Comparison of ENCODE assay signal across 26 cellular contexts in genomic region chr15:70208332-70208731, GRCh38.
"Had no signal": no experiment of that assay in that cellular context is flagged by ENCODE, and none has a peak within 500 bp of the region (broad histone marks: within the 10 kb centered on the region; RNA-seq: fewer than 3 reads in every experiment).

No MANE protein-coding gene starts in this region.

- H3K27ac ChIP-seq: left lung, lower lobe of right lung, ovary, prostate gland, skin epidermis, tibial nerve, vagina had no signal

- H3K36me3 ChIP-seq: left lung, lower lobe of right lung, ovary, prostate gland, tibial nerve, vagina had no signal

- H3K4me1 ChIP-seq: prostate gland had no signal

- H3K4me3 ChIP-seq: left lung, lower lobe of right lung, mucosa of descending colon, ovary, prostate gland, skin epidermis, tibial nerve, vagina had no signal

- ATAC-seq: left colon; left lung; lower lobe of right lung; mucosa of descending colon; naive thymus-derived CD4-positive, alpha-beta T cell; natural killer cell treated with Interleukin-12 subunit alpha and Interleukin-12 subunit beta and Interleukin-15 and Interleukin-18, amount 100 ng/mL, for 72 hours; right cardiac atrium; sciatic nerve; stimulated activated memory B cell treated with anti-CD40 and anti-IgM and Interleukin-4, amounts not matched to agents 10 μg/mL and 1 μg/mL and 100 μg/mL, for 72 hours; stimulated activated naive CD8-positive, alpha-beta T cell treated with anti-CD3 and anti-CD28 coated beads, Interleukin-15, amount 100 ng/mL, for 72 hours had no signal

- H3K9me3 Mint-ChIP-seq: mesothelial cell of epicardium; naive thymus-derived CD4-positive, alpha-beta T cell; natural killer cell treated with Interleukin-12 subunit alpha and Interleukin-12 subunit beta and Interleukin-15 and Interleukin-18, amount 100 ng/mL, for 72 hours; stimulated activated memory B cell treated with anti-CD40 and anti-IgM and Interleukin-4, amounts not matched to agents 10 μg/mL and 1 μg/mL and 100 μg/mL, for 72 hours; stimulated activated naive CD8-positive, alpha-beta T cell treated with anti-CD3 and anti-CD28 coated beads, Interleukin-15, amount 100 ng/mL, for 72 hours had no signal

- H3K27me3 ChIP-seq: left lung, ovary, tibial nerve, vagina had no signal

- H3K27ac Mint-ChIP-seq: mesothelial cell of epicardium; naive thymus-derived CD4-positive, alpha-beta T cell; natural killer cell treated with Interleukin-12 subunit alpha and Interleukin-12 subunit beta and Interleukin-15 and Interleukin-18, amount 100 ng/mL, for 72 hours; type B pancreatic cell had no signal

- DNase-seq: hippocampal formation; kidney; left colon; left lung; lower lobe of right lung; mammary epithelial cell; mesenchymal stem cell; mucosa of descending colon; naive thymus-derived CD4-positive, alpha-beta T cell; ovary; retina; right cardiac atrium; stimulated activated CD4-positive, alpha-beta T cell treated with anti-CD3 and anti-CD28 coated beads, Interleukin-4, amount 100 ng/mL, for 4 hours; stimulated activated CD8-positive, alpha-beta memory T cell treated with anti-CD3 and anti-CD28 coated beads, Interleukin-4, amount 100 ng/mL, for 48 hours; stimulated activated naive CD4-positive, alpha-beta T cell treated with Interleukin-2 at 50 U/mL for 16 hours; stimulated activated naive CD8-positive, alpha-beta T cell treated with anti-CD3 and anti-CD28 coated beads, Interleukin-15, amount 100 ng/mL, for 72 hours; substantia nigra had no signal

- H3K36me3 Mint-ChIP-seq: mesothelial cell of epicardium; naive thymus-derived CD4-positive, alpha-beta T cell; natural killer cell treated with Interleukin-12 subunit alpha and Interleukin-12 subunit beta and Interleukin-15 and Interleukin-18, amount 100 ng/mL, for 72 hours; stimulated activated memory B cell treated with anti-CD40 and anti-IgM and Interleukin-4, amounts not matched to agents 10 μg/mL and 1 μg/mL and 100 μg/mL, for 72 hours; type B pancreatic cell had no signal

- H3K4me3 Mint-ChIP-seq: mesothelial cell of epicardium; naive thymus-derived CD4-positive, alpha-beta T cell; natural killer cell treated with Interleukin-12 subunit alpha and Interleukin-12 subunit beta and Interleukin-15 and Interleukin-18, amount 100 ng/mL, for 72 hours; stimulated activated memory B cell treated with anti-CD40 and anti-IgM and Interleukin-4, amounts not matched to agents 10 μg/mL and 1 μg/mL and 100 μg/mL, for 72 hours; stimulated activated naive CD8-positive, alpha-beta T cell treated with anti-CD3 and anti-CD28 coated beads, Interleukin-15, amount 100 ng/mL, for 72 hours; type B pancreatic cell had no signal

- H3K9me3 ChIP-seq: left lung, lower lobe of right lung, mucosa of descending colon, ovary, prostate gland, tibial nerve, vagina had no signal
